Comparison of ENCODE assay signal across 8 cellular contexts in genomic region chr17:27379863-27380533, GRCh38.
DNase-seq lines count a peak whose midpoint lies in the region; ATAC-seq and TF ChIP-seq lines count a peak whose summit lies in the region.

No MANE protein-coding gene starts in this region.

- ATAC-seq in HG03097 (IDR thresholded peaks at IDR 0.05; ENCODE audit: low FRiP score, unreplicated experiment), result no peak

- peak overlapping the region; percentile 53 for H3K4me3 ChIP-seq in choroid plexus epithelial cell (ENCODE audit: low read depth, low read length)

- TF ChIP-seq CTCF in choroid plexus epithelial cell (conservative IDR thresholded peaks at IDR 0.05; ENCODE audit: low read depth, low read length), result no peak

- DNase-seq in NCI-H2029 (lab: John Stamatoyannopoulos, UW), result peak; percentile 4
- no peak for DNase-seq in NCI-H2029 treated with DMSO at 0.1 percent for 48 hours (lab: John Stamatoyannopoulos, UW)
- DNase-seq in choroid plexus epithelial cell (ENCODE audit: low read depth), result peak; percentile 64
- peak; percentile 76 for DNase-seq in medulla oblongata (ENCODE audit: extremely low spot score)
- peak; percentile 67 for DNase-seq in ureter (ENCODE audit: low spot score)
- no peak for DNase-seq in SIG-M5 treated with dmso at 0.1 percent for 504 hours (lab: John Stamatoyannopoulos, UW; ENCODE audit: unreplicated experiment)
- DNase-seq in stimulated activated CD4-positive, alpha-beta T cell treated with anti-CD3 and anti-CD28 coated beads, Interleukin-12 subunit alpha, Interleukin-12 subunit beta, amount 100 ng/mL, for 4 hours, result no peak

Comparison
In these comparisons a context has a peak if more than half of its experiments do, and no peak if none do; other contexts are left out.
1. DNase-seq: peak in NCI-H2029 (single experiment), choroid plexus epithelial cell (single experiment), medulla oblongata (single experiment) and ureter (single experiment); none in NCI-H2029 treated with DMSO at 0.1 percent for 48 hours (single experiment), SIG-M5 treated with dmso at 0.1 percent for 504 hours (single experiment) and stimulated activated CD4-positive, alpha-beta T cell treated with anti-CD3 and anti-CD28 coated beads, Interleukin-12 subunit alpha, Interleukin-12 subunit beta, amount 100 ng/mL, for 4 hours (single experiment).